Comparison of ENCODE assay signal across 11 cellular contexts in the genomic region with DNA sequence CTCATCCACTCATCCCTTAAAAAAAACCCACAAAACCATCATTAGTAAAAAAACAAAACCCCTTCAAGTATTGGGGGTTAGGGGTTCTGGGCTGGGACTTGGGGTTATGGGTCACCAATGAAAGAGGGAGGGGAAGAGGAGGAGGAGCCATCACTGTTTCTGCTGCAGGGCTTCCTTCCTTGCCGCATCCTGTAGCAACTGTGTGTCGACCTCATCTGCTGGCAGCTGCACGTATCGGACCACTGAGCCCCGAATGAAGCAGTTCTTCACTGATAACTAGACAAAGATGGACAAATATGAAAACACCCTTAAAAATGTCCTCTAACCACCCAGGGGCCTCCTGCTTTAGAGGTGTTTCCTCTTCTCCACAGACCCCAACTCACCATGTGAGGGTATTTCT. TPM values are rescaled to one million over a fixed set of nuclear protein-coding genes. Genes with fewer than 3 reads are reported as not detected.
DNase-seq lines count a peak whose midpoint lies in the region; ATAC-seq and TF ChIP-seq lines count a peak whose summit lies in the region.
"Had no signal": no experiment of that assay in that cellular context is flagged by ENCODE, and none has a peak within 500 bp of the region (broad histone marks: within the 10 kb centered on the region; RNA-seq: fewer than 3 reads in every experiment).

No MANE protein-coding gene starts in this region.

- H3K4me1 ChIP-seq in lower lobe of right lung: peaks cover 23% of the 10 kb centered on the region

- intact Hi-C loops in lower lobe of right lung (cut with DNase I): no loop called here

- TF ChIP-seq CTCF in 22Rv1 (IDR thresholded peaks at IDR 0.05) (no peak), GM20000 (IDR thresholded peaks at IDR 0.05; ENCODE audit: extremely low read depth, missing control alignments) (no peak), lower lobe of right lung (IDR thresholded peaks at IDR 0.05) (no peak), GM10266 (IDR thresholded peaks at IDR 0.05; ENCODE audit: control insufficient read depth, insufficient read depth, low read depth, missing control alignments) (no peak)

- H3K27ac ChIP-seq in 22Rv1 (peak overlapping the region; percentile 88), lower lobe of right lung (no peak overlapping the region)
- H3K27ac ChIP-seq: C4-2B had no signal

- ATAC-seq in lower lobe of right lung: no peak
- no peak for ATAC-seq in HG02763 (IDR thresholded peaks at IDR 0.05; ENCODE audit: unreplicated experiment)

- H3K9me3 ChIP-seq in lower lobe of right lung: no peaks in the 10 kb centered on the region

- peak; percentile 38 for DNase-seq in GM20000 (ENCODE audit: low spot score)
- peak; percentile 24 for DNase-seq in activated T-helper 1 cell treated with Interleukin-2 at 50 U/mL for 16 hours (ENCODE audit: low read depth)
- DNase-seq in lower lobe of right lung: peak; percentile 28
- no peak for DNase-seq in GM10266 (ENCODE audit: extremely low spot score)
- no peak for DNase-seq in OCI-M1 (lab: John Stamatoyannopoulos, UW)
- no peak for DNase-seq in HuH-7 (ENCODE audit: low spot score)
- DNase-seq: H7, KBM-7 had no signal

- H3K4me3 ChIP-seq in lower lobe of right lung: no peak overlapping the region

- peaks cover 22% of the 10 kb centered on the region for H3K36me3 ChIP-seq in lower lobe of right lung

- no peaks in the 10 kb centered on the region for H3K27me3 ChIP-seq in lower lobe of right lung (ENCODE audit: low read depth)

RNA-seq across cellular contexts. Expression of a gene that starts 2.1 kb away (rescaled TPM):
- total RNA-seq in lower lobe of right lung: 44.1 TPM

RNA-seq across cellular contexts. Expression of a gene that starts 9.2 kb away (rescaled TPM):
- total RNA-seq in lower lobe of right lung: 30.5 TPM

RNA-seq across cellular contexts. Expression of a gene that starts 17.5 kb away (rescaled TPM):
- 2.5 TPM for total RNA-seq in lower lobe of right lung

RNA-seq across cellular contexts. Expression of a gene that starts 17.7 kb away (rescaled TPM):
- total RNA-seq in lower lobe of right lung: 230 TPM

RNA-seq across cellular contexts. Expression of a gene that starts 20.5 kb away (rescaled TPM):
- total RNA-seq in lower lobe of right lung: 4.2 TPM

Comparison
In these comparisons a context has a peak if more than half of its experiments do, and no peak if none do; other contexts are left out.
1. DNase-seq: peak in GM20000 (single experiment), activated T-helper 1 cell treated with Interleukin-2 at 50 U/mL for 16 hours (single experiment) and lower lobe of right lung (single experiment); none in GM10266 (single experiment), OCI-M1 (single experiment) and HuH-7 (single experiment).